In genomic region chr17:79970576-79971068, GRCh38 we compare ENCODE assay signal across 8 cellular contexts.
DNase-seq lines count a peak whose midpoint lies in the region; ATAC-seq, FAIRE-seq and TF ChIP-seq lines count a peak whose summit lies in the region.

No MANE protein-coding gene starts in this region.

- ATAC-seq in RWPE2 (ENCODE audit: low read depth) = no peak
- no peak for ATAC-seq in HG03097 (IDR thresholded peaks at IDR 0.05; ENCODE audit: low FRiP score, unreplicated experiment)
- no peak for ATAC-seq in HG03108 (IDR thresholded peaks at IDR 0.05; ENCODE audit: unreplicated experiment)

- peaks cover 4% of the 10 kb centered on the region for H4K20me1 ChIP-seq in BLaER1

- H3K4me2 ChIP-seq in BLaER1 = peak overlapping the region; percentile 42

- H3K36me3 ChIP-seq in BLaER1 (no peaks in the 10 kb centered on the region), HAP-1 (replicated peaks) (no peaks in the 10 kb centered on the region), RWPE2 (ENCODE audit: low read depth) (no peaks in the 10 kb centered on the region), colonic mucosa (no peaks in the 10 kb centered on the region)

- H3K27ac ChIP-seq in BLaER1 = no peak overlapping the region
- no peak overlapping the region for H3K27ac ChIP-seq in RWPE2 (ENCODE audit: poor library complexity, severe bottlenecking)
- H3K27ac ChIP-seq in colonic mucosa = no peak overlapping the region

- TF ChIP-seq CTCF in RWPE2 (IDR thresholded peaks at IDR 0.05; ENCODE audit: poor library complexity, severe bottlenecking) (peak; percentile 9), colonic mucosa (IDR thresholded peaks at IDR 0.05) (peak; percentile 39)

- H3K4me1 ChIP-seq in BLaER1 (peaks cover 86% of the 10 kb centered on the region), HAP-1 (no peaks in the 10 kb centered on the region), RWPE2 (ENCODE audit: insufficient read depth, poor library complexity, severe bottlenecking) (peaks cover 9% of the 10 kb centered on the region), colonic mucosa (no peaks in the 10 kb centered on the region)

- intact Hi-C loops in colonic mucosa (cut with DNase I) = no loop called here

- H3K9me3 ChIP-seq in BLaER1 (no peaks in the 10 kb centered on the region), HAP-1 (no peaks in the 10 kb centered on the region), RWPE2 (ENCODE audit: severe bottlenecking) (no peaks in the 10 kb centered on the region), colonic mucosa (no peaks in the 10 kb centered on the region)

- H3K27me3 ChIP-seq in BLaER1 (no peaks in the 10 kb centered on the region), HAP-1 (ENCODE audit: low read depth) (no peaks in the 10 kb centered on the region), RWPE2 (ENCODE audit: insufficient read depth, poor library complexity, severe bottlenecking) (no peaks in the 10 kb centered on the region), colonic mucosa (no peaks in the 10 kb centered on the region)

- H3K9ac ChIP-seq in BLaER1 (no peak overlapping the region), colonic mucosa (ENCODE audit: low read depth in 2 of 2, low read length in 2 of 2) (no peak overlapping the region)

- FAIRE-seq in urothelium cell line (lab: Jason Lieb, UNC) = no peak

- DNase-seq in HAP-1 (ENCODE audit: low spot score in 2 of 2) (peak; percentile 48 to 52), RWPE2 (ENCODE audit: low spot score) (peak; percentile 35), colonic mucosa (peak; percentile 74), midbrain (lab: John Stamatoyannopoulos, UW) (peak; percentile 80), urothelium cell line (ENCODE audit: low spot score) (no peak)

- in situ Hi-C loops in HAP-1 (cut with MboI; ENCODE audit: low sequenced_read_pairs) = no loop called here

- no peak overlapping the region for H3K4me3 ChIP-seq in BLaER1
- H3K4me3 ChIP-seq in HAP-1 = no peak overlapping the region
- H3K4me3 ChIP-seq in RWPE2 (ENCODE audit: severe bottlenecking) = no peak overlapping the region
- no peak overlapping the region for H3K4me3 ChIP-seq in colonic mucosa
